In the genomic region with DNA sequence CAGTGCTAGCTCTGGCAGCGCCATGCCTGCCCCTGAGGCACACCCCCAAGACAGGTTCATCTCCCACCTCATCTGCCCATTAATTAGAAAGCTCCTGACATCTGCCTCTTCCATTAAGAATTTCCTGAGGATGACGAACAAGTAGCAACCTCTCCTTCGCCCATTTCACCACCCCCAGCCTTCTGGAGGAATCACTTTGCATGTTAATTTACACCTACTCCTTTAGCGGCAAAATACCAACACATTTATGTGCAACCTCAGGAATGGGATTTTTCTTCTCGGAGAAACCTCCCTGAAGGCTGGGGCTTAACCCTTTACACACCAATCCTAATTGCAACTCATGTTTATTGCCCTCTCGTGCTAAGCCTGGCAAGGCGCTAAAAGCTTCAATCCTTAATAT, we compare ENCODE assay signal across 24 cellular contexts. TPM values are rescaled to one million over a fixed set of nuclear protein-coding genes. Genes with fewer than 3 reads are reported as not detected.
DNase-seq lines count a peak whose midpoint lies in the region; ATAC-seq, FAIRE-seq and TF ChIP-seq lines count a peak whose summit lies in the region.
"Had no signal": no experiment of that assay in that cellular context is flagged by ENCODE, and none has a peak within 500 bp of the region (broad histone marks: within the 10 kb centered on the region; RNA-seq: fewer than 3 reads in every experiment).

No MANE protein-coding gene starts in this region.

- no peak overlapping the region for H3K4ac ChIP-seq in H1 (replicated peaks; ENCODE audit: insufficient read length, low read depth, low read length)

- no peak overlapping the region for H4K8ac ChIP-seq in H1 (ENCODE audit: extremely low read depth, insufficient read depth, low read length)

- H3K56ac ChIP-seq in H1 (replicated peaks; ENCODE audit: insufficient read length, low read depth, low read length) = no peak overlapping the region

- H2BK20ac ChIP-seq in H1 (ENCODE audit: low read length) = no peak overlapping the region

- H3K14ac ChIP-seq in H1 (ENCODE audit: insufficient read length) = no peak overlapping the region

- H3K4me2 ChIP-seq in H1 (ENCODE audit: insufficient read depth in 1 of 2, low read depth in 2 of 2, low read length in 2 of 2) = peak overlapping the region; percentile 42 to 43
- H3K4me2 ChIP-seq: KMS-11 had no signal

- no peak for TF ChIP-seq POLR2A in H1 (IDR thresholded peaks at IDR 0.05; ENCODE audit: control extremely low read depth in 1 of 2, low read depth in 2 of 2, low read length in 2 of 2)

- H3K4me3 ChIP-seq in H1 (ENCODE audit: extremely low read depth in 1 of 4, insufficient read depth in 2 of 4, low read depth in 3 of 4, low read length in 4 of 4) = 0 out of 8 replicates have a peak overlapping the region, but pooled peaks of 1 of the 4 experiments have one; percentile 19
- H3K4me3 ChIP-seq: lung, psoas muscle, testis had no signal

- DNase-seq in activated naive CD4-positive, alpha-beta T cell treated with anti-CD3 and anti-CD28 coated beads, Interleukin-2, amount 10 ng/mL, durations not matched to agents 7 days and 5 days = no peak
- DNase-seq in activated naive CD4-positive, alpha-beta T cell (lab: John Stamatoyannopoulos, UW) = no peak
- DNase-seq in H1 (ENCODE audit: low read depth in 1 of 2, low spot score in 2 of 2) = no peak
- DNase-seq in left kidney (ENCODE audit: low read depth, low spot score) = peak; percentile 37
- no peak for DNase-seq in activated CD4-positive, alpha-beta memory T cell treated with anti-CD3 and anti-CD28 coated beads for 36 hours
- no peak for DNase-seq in retina
- no peak for DNase-seq in stimulated activated effector memory CD8-positive, alpha-beta T cell treated with anti-CD3 and anti-CD28 coated beads, Interleukin-12 subunit alpha, Interleukin-12 subunit beta, amount 100 ng/mL, for 72 hours (ENCODE audit: low spot score in 2 of 2)
- DNase-seq: activated CD4-positive, alpha-beta T cell treated with anti-CD3 and anti-CD28 coated beads, Interleukin-2, amount 50 U/mL, for 4 hours; CD4-positive, alpha-beta memory T cell; hippocampal formation; MV-4-11; NCI-H146; NCI-H510A; PC-3; psoas muscle; stimulated activated CD4-positive, alpha-beta T cell treated with anti-CD3 and anti-CD28 coated beads, Interleukin-2, amount 100 ng/mL, for 48 hours; WERI-Rb-1 had no signal

- no peak overlapping the region for H2AK5ac ChIP-seq in H1 (ENCODE audit: low read depth, low read length)

- no peak overlapping the region for H2BK12ac ChIP-seq in H1 (ENCODE audit: low read depth, low read length)

- TF ChIP-seq RAD21 in H1 (IDR thresholded peaks at IDR 0.05 in 1 of 2, conservative IDR thresholded peaks at IDR 0.05 in 1 of 2; ENCODE audit: low read depth in 2 of 2, low read length in 2 of 2) = no peak

- H2BK15ac ChIP-seq in H1 (ENCODE audit: low read length) = no peak overlapping the region

- no peaks in the 10 kb centered on the region for H3K23me2 ChIP-seq in H1 (ENCODE audit: low read depth, low read length)

- H3K27ac ChIP-seq in H1 (ENCODE audit: low read depth, low read length) = no peak overlapping the region
- H3K27ac ChIP-seq: 22Rv1, KMS-11, psoas muscle, WERI-Rb-1 had no signal

- peaks cover 18 to 31% (median 25%) of the 10 kb centered on the region in 4 experiments for H3K4me1 ChIP-seq in H1 (replicated peaks in 1 of 4; ENCODE audit: control insufficient read depth in 3 of 4, insufficient read depth in 4 of 4, low read length in 3 of 4)
- H3K4me1 ChIP-seq: psoas muscle had no signal

- peaks cover 10% of the 10 kb centered on the region for H3K4me1 Mint-ChIP-seq in activated naive CD4-positive, alpha-beta T cell treated with anti-CD3 and anti-CD28 coated beads, Interleukin-2, amount 10 ng/mL, durations not matched to agents 7 days and 5 days
- H3K4me1 Mint-ChIP-seq in activated CD4-positive, alpha-beta memory T cell treated with anti-CD3 and anti-CD28 coated beads for 36 hours (ENCODE audit: low read depth) = peaks cover 60% of the 10 kb centered on the region
- H3K4me1 Mint-ChIP-seq in stimulated activated effector memory CD8-positive, alpha-beta T cell treated with anti-CD3 and anti-CD28 coated beads, Interleukin-12 subunit alpha, Interleukin-12 subunit beta, amount 100 ng/mL, for 72 hours = peaks cover 50% of the 10 kb centered on the region

- H3K79me1 ChIP-seq in H1 (ENCODE audit: low read depth, low read length) = peaks cover 30% of the 10 kb centered on the region

- no peak for TF ChIP-seq CTCF in H1 (IDR thresholded peaks at IDR 0.05; ENCODE audit: control extremely low read depth in 1 of 3, insufficient read depth in 1 of 3, low read depth in 1 of 3, low read length in 3 of 3)

- no peak overlapping the region for H2BK5ac ChIP-seq in H1 (ENCODE audit: low read depth, low read length)

- no peaks in the 10 kb centered on the region for H3K9me3 ChIP-seq in H1 (ENCODE audit: insufficient read depth in 2 of 2, low read depth in 1 of 2, low read length in 1 of 2)
- H3K9me3 ChIP-seq: psoas muscle, testis had no signal

- 65% methylated on average over 7 of the region's 7 CpGs; no CpG with 5 or more reads in 1 of the 2 experiments for WGBS in H1 (ENCODE audit: extremely low coverage in 1 of 2, insufficient coverage in 1 of 2, insufficient read length in 1 of 2, insufficient replicate concordance in 2 of 2, low coverage in 1 of 2, low lambda C conversion rate in 2 of 2, missing lambda C conversion rate in 1 of 2), 2 experiments

- no peaks in the 10 kb centered on the region for H3K27me3 Mint-ChIP-seq in activated naive CD4-positive, alpha-beta T cell treated with anti-CD3 and anti-CD28 coated beads, Interleukin-2, amount 10 ng/mL, durations not matched to agents 7 days and 5 days
- no peaks in the 10 kb centered on the region for H3K27me3 Mint-ChIP-seq in activated CD4-positive, alpha-beta memory T cell treated with anti-CD3 and anti-CD28 coated beads for 36 hours
- H3K27me3 Mint-ChIP-seq: CD4-positive, alpha-beta memory T cell; stimulated activated memory B cell treated with anti-CD40 and anti-IgM and Interleukin-4, amounts not matched to agents 10 μg/mL and 1 μg/mL and 100 μg/mL, for 72 hours had no signal

- no peaks in the 10 kb centered on the region for H3K9me3 Mint-ChIP-seq in activated naive CD4-positive, alpha-beta T cell treated with anti-CD3 and anti-CD28 coated beads, Interleukin-2, amount 10 ng/mL, durations not matched to agents 7 days and 5 days
- H3K9me3 Mint-ChIP-seq in activated CD4-positive, alpha-beta memory T cell treated with anti-CD3 and anti-CD28 coated beads for 36 hours = no peaks in the 10 kb centered on the region
- no peaks in the 10 kb centered on the region for H3K9me3 Mint-ChIP-seq in stimulated activated effector memory CD8-positive, alpha-beta T cell treated with anti-CD3 and anti-CD28 coated beads, Interleukin-12 subunit alpha, Interleukin-12 subunit beta, amount 100 ng/mL, for 72 hours
- H3K9me3 Mint-ChIP-seq: CD4-positive, alpha-beta memory T cell; stimulated activated memory B cell treated with anti-CD40 and anti-IgM and Interleukin-4, amounts not matched to agents 10 μg/mL and 1 μg/mL and 100 μg/mL, for 72 hours had no signal

- no peak overlapping the region for H2AFZ ChIP-seq in H1 (ENCODE audit: low read length)

- peaks cover 8% of the 10 kb centered on the region for H3K36me3 Mint-ChIP-seq in activated naive CD4-positive, alpha-beta T cell treated with anti-CD3 and anti-CD28 coated beads, Interleukin-2, amount 10 ng/mL, durations not matched to agents 7 days and 5 days
- peaks cover 8% of the 10 kb centered on the region for H3K36me3 Mint-ChIP-seq in activated CD4-positive, alpha-beta memory T cell treated with anti-CD3 and anti-CD28 coated beads for 36 hours
- H3K36me3 Mint-ChIP-seq in stimulated activated effector memory CD8-positive, alpha-beta T cell treated with anti-CD3 and anti-CD28 coated beads, Interleukin-12 subunit alpha, Interleukin-12 subunit beta, amount 100 ng/mL, for 72 hours = peaks cover 18% of the 10 kb centered on the region

- H3K18ac ChIP-seq in H1 (ENCODE audit: extremely low read depth, low read length) = no peak overlapping the region

- no peak overlapping the region for H4K91ac ChIP-seq in H1 (replicated peaks; ENCODE audit: insufficient read length, low read length)

- H2BK120ac ChIP-seq in H1 (replicated peaks; ENCODE audit: low read depth, low read length) = no peak overlapping the region

- no peak overlapping the region for H4K5ac ChIP-seq in H1 (ENCODE audit: insufficient read length, low read depth, low read length)

- CTCF ChIA-PET in activated naive CD4-positive, alpha-beta T cell treated with anti-CD3 and anti-CD28 coated beads, Interleukin-2, amount 10 ng/mL, durations not matched to agents 7 days and 5 days (lab: Charles Lee) = no interaction called here
- CTCF ChIA-PET in H1 (lab: Charles Lee; ENCODE audit: partially characterized antibody) = interaction anchor here (0.9 to 1.9 kb wide), 5 partner anchors 17 to 128 kb away, joined by 3 to 5 read pairs (median 4); no protein-coding TSS in a partner anchor
- CTCF ChIA-PET in activated CD4-positive, alpha-beta memory T cell treated with anti-CD3 and anti-CD28 coated beads for 36 hours (lab: Charles Lee) = interaction anchor here (2.1 kb wide), 1 partner anchor 74 kb away, joined by 8 read pairs; no protein-coding TSS in a partner anchor

- intact Hi-C loops in activated CD4-positive, alpha-beta memory T cell treated with anti-CD3 and anti-CD28 coated beads for 36 hours (cut with micrococcal nuclease) = no loop called here

- no peaks in the 10 kb centered on the region for H3K27me3 ChIP-seq in H1 (replicated peaks in 1 of 4; ENCODE audit: control insufficient read depth in 3 of 4, extremely low read depth in 1 of 4, insufficient read depth in 3 of 4, low read length in 3 of 4)
- H3K27me3 ChIP-seq: testis had no signal

- H3K79me2 ChIP-seq in H1 (ENCODE audit: control insufficient read depth in 1 of 2, insufficient read depth in 2 of 2, low read length in 2 of 2) = peaks cover 60 to 100% of the 10 kb centered on the region in 2 experiments

- H3K36me3 ChIP-seq in H1 (ENCODE audit: control insufficient read depth in 2 of 4, insufficient read depth in 4 of 4, low read length in 3 of 4) = no peaks in the 10 kb centered on the region
- H3K36me3 ChIP-seq: WERI-Rb-1 had no signal

- H3K9ac ChIP-seq in H1 (replicated peaks in 1 of 4; ENCODE audit: extremely low read depth in 1 of 4, low read depth in 3 of 4, low read length in 3 of 4) = no peak overlapping the region
- H3K9ac ChIP-seq: KMS-11 had no signal

- peak overlapping the region; percentile 55 for H3K27ac Mint-ChIP-seq in activated naive CD4-positive, alpha-beta T cell treated with anti-CD3 and anti-CD28 coated beads, Interleukin-2, amount 10 ng/mL, durations not matched to agents 7 days and 5 days
- H3K27ac Mint-ChIP-seq in activated CD4-positive, alpha-beta memory T cell treated with anti-CD3 and anti-CD28 coated beads for 36 hours = no peak overlapping the region
- no peak overlapping the region for H3K27ac Mint-ChIP-seq in stimulated activated effector memory CD8-positive, alpha-beta T cell treated with anti-CD3 and anti-CD28 coated beads, Interleukin-12 subunit alpha, Interleukin-12 subunit beta, amount 100 ng/mL, for 72 hours

- H4K20me1 ChIP-seq in H1 (replicated peaks in 1 of 2; ENCODE audit: control insufficient read depth in 1 of 2, insufficient read depth in 2 of 2, low read length in 2 of 2) = peaks cover 47 to 51% of the 10 kb centered on the region in 2 experiments

- no peak overlapping the region for H3K23ac ChIP-seq in H1 (ENCODE audit: insufficient read length)

- no peak for ATAC-seq in HG03135 (IDR thresholded peaks at IDR 0.05; ENCODE audit: unreplicated experiment)
- ATAC-seq in stimulated activated effector memory CD8-positive, alpha-beta T cell treated with anti-CD3 and anti-CD28 coated beads, Interleukin-12 subunit alpha, Interleukin-12 subunit beta, amount 100 ng/mL, for 72 hours = no peak
- ATAC-seq: PC-3; psoas muscle; stimulated activated memory B cell treated with anti-CD40 and anti-IgM and Interleukin-4, amounts not matched to agents 10 μg/mL and 1 μg/mL and 100 μg/mL, for 72 hours had no signal

- TF ChIP-seq EP300 in H1 (IDR thresholded peaks at IDR 0.05; ENCODE audit: borderline replicate concordance in 1 of 2, low read depth in 2 of 2, low read length in 2 of 2) = no peak

- POLR2A ChIA-PET in H1 (lab: Charles Lee; ENCODE audit: partially characterized antibody) = interaction anchor here (1.3 to 2.9 kb wide), 6 partner anchors 9 to 21 kb away, joined by 3 to 20 read pairs (median 6); partner anchors contain the start of gene SLC7A1
- POLR2A ChIA-PET in activated CD4-positive, alpha-beta memory T cell treated with anti-CD3 and anti-CD28 coated beads for 36 hours (lab: Charles Lee) = interaction anchor here (0.6 kb wide), 1 partner anchor 329 kb away, joined by 3 read pairs; no protein-coding TSS in a partner anchor

- H3K4me3 Mint-ChIP-seq in activated naive CD4-positive, alpha-beta T cell treated with anti-CD3 and anti-CD28 coated beads, Interleukin-2, amount 10 ng/mL, durations not matched to agents 7 days and 5 days = no peak overlapping the region
- H3K4me3 Mint-ChIP-seq in activated CD4-positive, alpha-beta memory T cell treated with anti-CD3 and anti-CD28 coated beads for 36 hours = no peak overlapping the region
- no peak overlapping the region for H3K4me3 Mint-ChIP-seq in stimulated activated effector memory CD8-positive, alpha-beta T cell treated with anti-CD3 and anti-CD28 coated beads, Interleukin-12 subunit alpha, Interleukin-12 subunit beta, amount 100 ng/mL, for 72 hours
- H3K4me3 Mint-ChIP-seq: CD4-positive, alpha-beta memory T cell; stimulated activated memory B cell treated with anti-CD40 and anti-IgM and Interleukin-4, amounts not matched to agents 10 μg/mL and 1 μg/mL and 100 μg/mL, for 72 hours had no signal

- no peak for FAIRE-seq in H1 (lab: Jason Lieb, UNC)
- FAIRE-seq: frontal cortex had no signal

RNA-seq across cellular contexts. Expression of gene SLC7A1, which starts 13.8 kb away (rescaled TPM):
- total RNA-seq in H1 (2021; fragmentation: NEBNext Ultra II Directional; extraction: Animal tissue kit (Norgen Biotek cat#: 25700)) = 107 and 114 TPM in 2 replicates
- 26.8 and 44.5 TPM in 2 replicates for polyA plus RNA-seq in H1 (2011; rRNA removed)
- 24.8 TPM for polyA plus RNA-seq in H1 (2011; cell fraction: cytosol; rRNA removed)
- 56.4 TPM for polyA plus RNA-seq in H1 (2011; cell fraction: nucleus; rRNA removed)
- 39.3 to 50.8 TPM (median 47.6 TPM) in 4 replicates for polyA plus RNA-seq in H1 (2012, experiment 1 of 2)
- 32.9 TPM for polyA plus RNA-seq in H1 (2012, experiment 2 of 2)
- polyA plus RNA-seq in H1 (2013, experiment 1 of 2) = 65.9 TPM
- polyA plus RNA-seq in H1 (2013, experiment 2 of 2) = 59.6 TPM
- polyA minus RNA-seq in H1 (2011; rRNA and poly(A)+ RNA removed) = 65.5 and 70.8 TPM in 2 replicates
- polyA minus RNA-seq in H1 (2011; cell fraction: cytosol; rRNA and poly(A)+ RNA removed) = 51.4 TPM
- 52.4 TPM for polyA minus RNA-seq in H1 (2011; cell fraction: nucleus; rRNA and poly(A)+ RNA removed)
- 100 to 1,000 TPM; 106 to 114 TPM for total RNA-seq in activated CD4-positive, alpha-beta memory T cell treated with anti-CD3 and anti-CD28 coated beads for 36 hours
